In genomic region chr22:46622081-46622521, GRCh38 we compare ENCODE assay signal across 14 cellular contexts. TPM values are rescaled to one million over a fixed set of nuclear protein-coding genes. Genes with fewer than 3 reads are reported as not detected.
DNase-seq lines count a peak whose midpoint lies in the region; ATAC-seq and TF ChIP-seq lines count a peak whose summit lies in the region.
"Had no signal": no experiment of that assay in that cellular context is flagged by ENCODE, and none has a peak within 500 bp of the region (broad histone marks: within the 10 kb centered on the region; RNA-seq: fewer than 3 reads in every experiment).

No MANE protein-coding gene starts in this region.

- no peaks in the 10 kb centered on the region for H3K9me3 Mint-ChIP-seq in CD4-positive, alpha-beta T cell
- H3K9me3 Mint-ChIP-seq: naive thymus-derived CD8-positive, alpha-beta T cell had no signal

- CTCF ChIA-PET in GM10248 (lab: Yijun Ruan, JAX), result no interaction called here
- CTCF ChIA-PET in CD4-positive, alpha-beta T cell (lab: Charles Lee), result no interaction called here

- H3K4me3 ChIP-seq in HL-60 (replicated peaks; ENCODE audit: insufficient read depth, low read length), result peak overlapping the region; percentile 69
- no peak overlapping the region for H3K4me3 ChIP-seq in WERI-Rb-1 (ENCODE audit: low read depth, low read length)
- H3K4me3 ChIP-seq in heart right ventricle, result peak overlapping the region in 1 of 10 donors; percentile 14
- no peak overlapping the region for H3K4me3 ChIP-seq in psoas muscle
- H3K4me3 ChIP-seq: hepatocyte, tibial nerve had no signal

- H3K27ac Mint-ChIP-seq in CD4-positive, alpha-beta T cell, result no peak overlapping the region

- no peaks in the 10 kb centered on the region for H3K4me1 Mint-ChIP-seq in CD4-positive, alpha-beta T cell (ENCODE audit: low read depth)

- DNase-seq in HL-60 (ENCODE audit: low read depth in 1 of 2, low spot score in 1 of 2) (peak; percentile 57 to 76), WERI-Rb-1 (no peak), heart right ventricle (peak; percentile 78 to 83), psoas muscle (peak; percentile 58 to 67), NCI-H82 (lab: John Stamatoyannopoulos, UW) (no peak), GM10248 (ENCODE audit: extremely low spot score) (no peak)
- no peak for DNase-seq in CD4-positive, alpha-beta T cell
- DNase-seq: cortex of kidney; GOT3; naive thymus-derived CD8-positive, alpha-beta T cell; NK-92 treated with Interleukin-12 subunit alpha and Interleukin-12 subunit beta, amount 100 ng/mL, for 24 hours had no signal

- no peak overlapping the region for H3K4me3 Mint-ChIP-seq in CD4-positive, alpha-beta T cell

- H3K36me3 ChIP-seq in WERI-Rb-1 (no peaks in the 10 kb centered on the region; the same call in 1 of the 2 replicates), heart right ventricle (peaks cover 0 to 6% (median 4%) of the 10 kb centered on the region in 9 donors), psoas muscle (ENCODE audit: insufficient read depth in 1 of 2, low read depth in 1 of 2) (peaks cover 0 to 4% of the 10 kb centered on the region in 2 donors)

- POLR2A ChIA-PET in GM10248 (lab: Yijun Ruan, JAX), result no interaction called here
- POLR2A ChIA-PET in CD4-positive, alpha-beta T cell (lab: Charles Lee), result interaction anchor here (0.7 kb wide), 1 partner anchor 44 kb away, joined by 3 read pairs; no protein-coding TSS in a partner anchor

- no peaks in the 10 kb centered on the region for H3K27me3 Mint-ChIP-seq in CD4-positive, alpha-beta T cell
- H3K27me3 Mint-ChIP-seq: naive thymus-derived CD8-positive, alpha-beta T cell had no signal

- H3K27ac ChIP-seq in HL-60 (replicated peaks) (peak overlapping the region; percentile 87), WERI-Rb-1 (peak overlapping the region; percentile 43), heart right ventricle (peak overlapping the region; percentile 29 to 87 (median 73)), psoas muscle (no peak overlapping the region)
- H3K27ac ChIP-seq in CD4-positive, alpha-beta T cell (ENCODE audit: low read depth, low read length), result no peak overlapping the region
- H3K27ac ChIP-seq: hepatocyte had no signal

- TF ChIP-seq CTCF in HL-60 (IDR thresholded peaks at IDR 0.05; ENCODE audit: insufficient read depth, low read length) (no peak), WERI-Rb-1 (IDR thresholded peaks at IDR 0.05; ENCODE audit: low read depth, low read length) (no peak), heart right ventricle (IDR thresholded peaks at IDR 0.05) (no peak), psoas muscle (IDR thresholded peaks at IDR 0.05) (no peak), GM10248 (IDR thresholded peaks at IDR 0.05; ENCODE audit: control extremely low read depth, extremely low read depth, low read depth, missing control alignments) (no peak)
- TF ChIP-seq CTCF in CD4-positive, alpha-beta T cell (IDR thresholded peaks at IDR 0.05), result no peak

- no peaks in the 10 kb centered on the region for H3K9me3 ChIP-seq in WERI-Rb-1 (ENCODE audit: severe bottlenecking)
- H3K9me3 ChIP-seq in heart right ventricle, result no peaks in the 10 kb centered on the region
- H3K9me3 ChIP-seq in psoas muscle, result no peaks in the 10 kb centered on the region
- H3K9me3 ChIP-seq in CD4-positive, alpha-beta T cell (ENCODE audit: control insufficient read depth, low read length), result no peaks in the 10 kb centered on the region
- H3K9me3 ChIP-seq: tibial nerve had no signal

- peak; percentile 59 to 86 (median 72) for ATAC-seq in heart right ventricle
- ATAC-seq in psoas muscle, result no peak
- no peak for ATAC-seq in GM19467 (IDR thresholded peaks at IDR 0.05; ENCODE audit: unreplicated experiment)
- ATAC-seq in CD4-positive, alpha-beta T cell (ENCODE audit: poor library complexity), result no peak
- ATAC-seq: naive thymus-derived CD8-positive, alpha-beta T cell had no signal

- no peaks in the 10 kb centered on the region for H3K36me3 Mint-ChIP-seq in CD4-positive, alpha-beta T cell (ENCODE audit: low read depth)
- H3K36me3 Mint-ChIP-seq: naive thymus-derived CD8-positive, alpha-beta T cell had no signal

- WGBS in heart right ventricle, 2 donors, result 37 to 59% methylated on average over 14 of the region's 14 CpGs
- WGBS in psoas muscle, 3 donors, result 62 to 82% (median 81%) methylated on average over 13 to 14 of the region's 14 CpGs

- intact Hi-C loops in heart right ventricle (cut with DNase I), result loop anchor here in 4 of 10 donors (5.0 kb wide), 2 partner anchors 35 to 45 kb away; no protein-coding TSS in a partner anchor
- intact Hi-C loops in psoas muscle (cut with DNase I), result no loop called here
- intact Hi-C loops in CD4-positive, alpha-beta T cell (cut with DNase I, micrococcal nuclease), result no loop called here

- peaks cover 42 to 91% (median 69%) of the 10 kb centered on the region in 9 donors for H3K4me1 ChIP-seq in heart right ventricle
- peaks cover 27% of the 10 kb centered on the region for H3K4me1 ChIP-seq in psoas muscle

- H3K27me3 ChIP-seq in HL-60 (ENCODE audit: insufficient read depth, poor library complexity, severe bottlenecking) (no peaks in the 10 kb centered on the region), WERI-Rb-1 (ENCODE audit: insufficient read depth, low read depth, severe bottlenecking) (no peaks in the 10 kb centered on the region), heart right ventricle (no peaks in the 10 kb centered on the region), psoas muscle (ENCODE audit: insufficient read depth in 3 of 3, low read length in 2 of 3) (no peaks in the 10 kb centered on the region)
- H3K27me3 ChIP-seq in CD4-positive, alpha-beta T cell (ENCODE audit: control insufficient read depth, insufficient read depth, low read length), result no peaks in the 10 kb centered on the region
- H3K27me3 ChIP-seq: hepatocyte, tibial nerve had no signal

RNA-seq across cellular contexts. Expression of gene GRAMD4, which starts 1.9 kb away (rescaled TPM):
- total RNA-seq in heart right ventricle (100 to 1,000 TPM in 3 of 10 donors, 10 to 100 TPM in 7; 53.9 to 143 (median 71.0) TPM), psoas muscle (10 to 100 TPM; 17.8 to 39.3 (median 36.9) TPM)
- polyA plus RNA-seq in heart right ventricle (10 to 100 TPM; 29.3 to 33.3 TPM), psoas muscle (10 to 100 TPM; 11.3 to 16.6 (median 11.3) TPM)
- total RNA-seq in CD4-positive, alpha-beta T cell, result 10 to 100 TPM; 13.9 to 15.6 TPM

Comparison
In these comparisons a context has a peak if more than half of its experiments do, and no peak if none do; other contexts are left out.
1. DNase-seq: peak in HL-60 (2 of 2), heart right ventricle (2 of 2) and psoas muscle (2 of 2); none in WERI-Rb-1 (single experiment), NCI-H82 (single experiment), GM10248 (single experiment) and CD4-positive, alpha-beta T cell (0 of 10).
2. H3K27ac ChIP-seq: peak in HL-60 (single experiment), WERI-Rb-1 (single experiment) and heart right ventricle (10 of 10); none in psoas muscle (single experiment) and CD4-positive, alpha-beta T cell (single experiment).
3. ATAC-seq: peak in heart right ventricle (8 of 8); none in psoas muscle (0 of 4), GM19467 (single experiment) and CD4-positive, alpha-beta T cell (single experiment).